Comparison of ENCODE assay signal across 32 cellular contexts in the genomic region with DNA sequence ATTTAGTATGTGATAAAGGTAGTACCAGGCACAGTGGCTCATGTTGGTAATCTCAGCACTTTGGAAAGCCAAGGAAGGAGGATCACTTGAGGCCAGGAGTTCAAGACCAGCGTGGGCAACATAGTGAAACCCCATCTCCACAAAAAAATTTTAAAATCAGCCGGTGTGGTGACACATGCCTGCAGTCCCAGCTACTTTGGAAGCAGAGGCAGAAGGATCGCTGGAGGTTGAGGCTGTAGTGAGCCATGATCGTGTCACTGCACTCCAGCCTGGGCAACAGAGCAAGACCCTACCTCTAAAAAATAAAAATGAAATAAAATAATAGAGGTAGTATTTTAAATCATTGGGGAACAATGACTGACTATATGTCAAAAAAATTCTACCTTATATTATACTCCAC.
"Had no signal": no experiment of that assay in that cellular context is flagged by ENCODE, and none has a peak within 500 bp of the region (broad histone marks: within the 10 kb centered on the region; RNA-seq: fewer than 3 reads in every experiment).

No MANE protein-coding gene starts in this region.

- H3K4me1 ChIP-seq: adrenal gland, ascending aorta, body of pancreas, breast epithelium had no signal

- H3K27ac ChIP-seq: adrenal gland, ascending aorta, body of pancreas, brain microvascular endothelial cell, breast epithelium, cardiac muscle cell had no signal

- DNase-seq: activated effector memory CD4-positive, alpha-beta T cell treated with anti-CD3 and anti-CD28 coated beads, Interleukin-2, amount 50 U/mL, for 16 hours; activated effector memory CD4-positive, alpha-beta T cell treated with Interleukin-2 at 50 U/mL for 16 hours; activated gamma-delta T cell; activated gamma-delta T cell treated with Interleukin-2 at 50 U/mL for 16 hours; activated naive CD4-positive, alpha-beta T cell; activated naive CD4-positive, alpha-beta T cell treated with anti-CD3 and anti-CD28 coated beads for 36 hours; activated naive CD4-positive, alpha-beta T cell treated with anti-CD3 and anti-CD28 coated beads, Interleukin-2, amount 10 ng/mL, durations not matched to agents 7 days and 5 days; activated naive CD4-positive, alpha-beta T cell treated with anti-CD3 and anti-CD28 coated beads, Interleukin-2, amount 50 U/mL, for 16 hours; activated naive CD4-positive, alpha-beta T cell treated with Interleukin-2 at 50 U/mL for 16 hours; activated naive CD8-positive, alpha-beta T cell treated with anti-CD3 and anti-CD28 coated beads for 36 hours; activated naive CD8-positive, alpha-beta T cell treated with anti-CD3 and anti-CD28 coated beads, Interleukin-2, amount 10 ng/mL, durations not matched to agents 7 days and 5 days; activated naive CD8-positive, alpha-beta T cell treated with anti-CD3 and anti-CD28 coated beads, Interleukin-2, amount 50 U/mL, for 24 hours; activated T-cell treated with anti-CD3 and anti-CD28 coated beads, Interleukin-2, amount 50 U/mL, for 4 hours; activated T-cell treated with anti-CD3 and anti-CD28 coated beads, Interleukin-2, amount 50 U/mL, for 48 hours; activated T-cell treated with anti-CD3 and anti-CD28 coated beads, Interleukin-2, amount 50 U/mL, for 72 hours; adrenal gland; amniotic stem cell; amygdala; anterior cingulate cortex; aorta; body of pancreas; brain microvascular endothelial cell; caudate nucleus; central memory CD4-positive, alpha-beta T cell; cerebellar nuclear complex had no signal

- H3K36me3 ChIP-seq: adrenal gland, brain microvascular endothelial cell, breast epithelium, cardiac muscle cell had no signal

- H3K4me3 ChIP-seq: adrenal gland, ascending aorta, body of pancreas, breast epithelium, cardiac muscle cell had no signal

- H3K9me3 ChIP-seq: adrenal gland, ascending aorta, body of pancreas, breast epithelium had no signal

- FAIRE-seq: astrocyte, bronchial epithelial cell had no signal

- ATAC-seq: activated naive CD4-positive, alpha-beta T cell treated with anti-CD3 and anti-CD28 coated beads, Interleukin-2, amount 50 U/mL, for 72 hours; activated naive CD8-positive, alpha-beta T cell treated with anti-CD3 and anti-CD28 coated beads, Interleukin-2, amount 50 U/mL, for 24 hours; activated T-cell treated with anti-CD3 and anti-CD28 coated beads, Interleukin-2, amount 50 U/mL, for 4 hours; activated T-cell treated with anti-CD3 and anti-CD28 coated beads, Interleukin-2, amount 50 U/mL, for 72 hours; activated T-helper 17 cell treated with anti-CD3 and anti-CD28 coated beads, Interleukin-2, amount 50 U/mL, for 72 hours; body of pancreas had no signal

- H3K27me3 ChIP-seq: adrenal gland, ascending aorta, body of pancreas, brain microvascular endothelial cell, breast epithelium, cardiac muscle cell had no signal
